2 cellular contexts compared by ENCODE assay signal in genomic region chr3:54659347-54659746, GRCh38.
TF ChIP-seq lines count a peak whose summit lies in the region.

No MANE protein-coding gene starts in this region.

TF ChIP-seq in GM23338, 12 proteins besides CTCF, POLR2A, EP300 and RAD21 (continued from another document):
- TF ChIP-seq ZNF331 (CRISPR knock-in tag; IDR thresholded peaks at IDR 0.05; ENCODE audit: low read depth) (no peak), JUNB (IDR thresholded peaks at IDR 0.05; ENCODE audit: unreplicated experiment) (no peak), ZNF114 (CRISPR knock-in tag; IDR thresholded peaks at IDR 0.05) (no peak), ETS1 (IDR thresholded peaks at IDR 0.05) (no peak), ZNF462 (CRISPR knock-in tag; IDR thresholded peaks at IDR 0.05) (no peak), EZH2 (IDR thresholded peaks at IDR 0.05; ENCODE audit: low read depth, unreplicated experiment) (no peak), REST (IDR thresholded peaks at IDR 0.05; ENCODE audit: unreplicated experiment) (no peak), POLR2AphosphoS5 (IDR thresholded peaks at IDR 0.05; ENCODE audit: low read depth) (no peak), STAT1 (IDR thresholded peaks at IDR 0.05; ENCODE audit: unreplicated experiment) (no peak), EZH2phosphoT487 (IDR thresholded peaks at IDR 0.05; ENCODE audit: unreplicated experiment) (no peak), CREB1 (CRISPR knock-in tag; IDR thresholded peaks at IDR 0.05; ENCODE audit: low read depth) (no peak)

TF ChIP-seq in H1, 55 proteins besides CTCF, POLR2A, EP300 and RAD21:
- TF ChIP-seq SIN3A (conservative IDR thresholded peaks at IDR 0.05 in 1 of 2, IDR thresholded peaks at IDR 0.05 in 1 of 2; ENCODE audit: low read depth in 1 of 2, low read length in 2 of 2) (no peak), ATF3 (IDR thresholded peaks at IDR 0.05; ENCODE audit: insufficient read depth, low read depth, low read length) (no peak), CHD1 (IDR thresholded peaks at IDR 0.05; ENCODE audit: low read depth, low read length) (no peak), BCL11A (IDR thresholded peaks at IDR 0.05; ENCODE audit: low read depth in 2 of 2, low read length in 2 of 2) (no peak), POU5F1 (IDR thresholded peaks at IDR 0.05; ENCODE audit: low read depth, low read length) (no peak), SIRT6 (IDR thresholded peaks at IDR 0.05; ENCODE audit: low read length) (no peak), TEAD4 (IDR thresholded peaks at IDR 0.05; ENCODE audit: low read depth, low read length) (no peak), SAP30 (IDR thresholded peaks at IDR 0.05; ENCODE audit: insufficient read depth, insufficient replicate concordance, low read length) (no peak), HDAC2 (IDR thresholded peaks at IDR 0.05; ENCODE audit: borderline replicate concordance in 1 of 2, low read depth in 2 of 2, low read length in 2 of 2) (no peak), HDAC6 (IDR thresholded peaks at IDR 0.05; ENCODE audit: low read depth, low read length) (no peak), BRCA1 (IDR thresholded peaks at IDR 0.05; ENCODE audit: low read depth, low read length) (no peak), BACH1 (IDR thresholded peaks at IDR 0.05; ENCODE audit: low read length) (no peak), JUND (IDR thresholded peaks at IDR 0.05; ENCODE audit: low read length) (no peak), TAF7 (optimal IDR thresholded peaks at IDR 0.05; ENCODE audit: borderline replicate concordance, low read depth, low read length) (no peak), CBX8 (IDR thresholded peaks at IDR 0.05; ENCODE audit: borderline replicate concordance, low read depth, low read length) (no peak), SRF (IDR thresholded peaks at IDR 0.05; ENCODE audit: low read depth, low read length) (no peak), KDM4A (IDR thresholded peaks at IDR 0.05; ENCODE audit: low read depth, low read length, severe bottlenecking) (no peak), CHD7 (IDR thresholded peaks at IDR 0.05; ENCODE audit: insufficient replicate concordance, low read length) (no peak), GABPA (IDR thresholded peaks at IDR 0.05; ENCODE audit: borderline replicate concordance, insufficient read depth, low read length) (no peak), RNF2 (IDR thresholded peaks at IDR 0.05; ENCODE audit: borderline replicate concordance, low read depth, low read length, missing control alignments, poor library complexity, severe bottlenecking) (no peak)
